26 cellular contexts compared by ENCODE assay signal in genomic region chr1:25482211-25482610, GRCh38. TPM values are rescaled to one million over a fixed set of nuclear protein-coding genes. Genes with fewer than 3 reads are reported as not detected.
DNase-seq lines count a peak whose midpoint lies in the region; TF ChIP-seq lines count a peak whose summit lies in the region.
"Had no signal": no experiment of that assay in that cellular context is flagged by ENCODE, and none has a peak within 500 bp of the region (broad histone marks: within the 10 kb centered on the region; RNA-seq: fewer than 3 reads in every experiment).

No MANE protein-coding gene starts in this region.

- WGBS in H9 (ENCODE audit: extremely low coverage, insufficient read length, low lambda C conversion rate): no CpG with 5 or more reads among the region's 1 CpG
- WGBS in esophagus, 2 donors: 58 to 70% methylated on average over 1 of the region's 1 CpG
- 91 to 100% methylated on average over 1 of the region's 1 CpG for WGBS in endodermal cell (ENCODE audit: insufficient coverage in 1 of 2, insufficient read length in 1 of 2), 2 experiments

- H3K56ac ChIP-seq in H9 (ENCODE audit: insufficient read length, low read depth, low read length): no peak overlapping the region

- H3K4me1 Mint-ChIP-seq in H9 (peaks cover 22 to 30% of the 10 kb centered on the region in 2 experiments), nephron progenitor cell (no peaks in the 10 kb centered on the region), endodermal cell (peaks cover 21% of the 10 kb centered on the region)

- H3K27ac ChIP-seq in H9 (ENCODE audit: insufficient read length, low read depth, low read length) (no peak overlapping the region), esophagus (ENCODE audit: low read depth in 2 of 2, low read length in 1 of 2) (peak overlapping the region; percentile 32 to 61), endodermal cell (ENCODE audit: low read depth, low read length) (no peak overlapping the region)
- H3K27ac ChIP-seq: epithelial cell of prostate, foreskin keratinocyte, PC-9, right lobe of liver, upper lobe of left lung had no signal

- H3K14ac ChIP-seq in H9 (ENCODE audit: insufficient read depth, low read length): no peak overlapping the region

- H3K36me3 Mint-ChIP-seq in H9 (ENCODE audit: insufficient read depth in 1 of 3, low read depth in 3 of 3) (peaks cover 0 to 12% (median 0%) of the 10 kb centered on the region in 3 experiments; a peak in 2 of 7 replicates), nephron progenitor cell (ENCODE audit: low read depth) (peaks cover 17% of the 10 kb centered on the region), endodermal cell (ENCODE audit: low read depth) (peaks cover 17% of the 10 kb centered on the region)

- no peak overlapping the region for H2BK15ac ChIP-seq in H9 (ENCODE audit: low read depth, low read length)

- no peaks in the 10 kb centered on the region for H3K79me1 ChIP-seq in H9 (ENCODE audit: insufficient read depth, low read depth, low read length, poor library complexity, severe bottlenecking)

- in situ Hi-C loops in ACHN (cut with HindIII; ENCODE audit: low pct_ligation_motif_present, low pct_unique_long_range_greater_than_20kb, low sequenced_read_pairs): no loop called here

- no peak overlapping the region for H2BK120ac ChIP-seq in H9 (ENCODE audit: low read depth, low read length, poor library complexity, severe bottlenecking)

- H2AFZ ChIP-seq in H9 (ENCODE audit: low read length): no peak overlapping the region
- H2AFZ ChIP-seq: PC-9 had no signal

- no peak overlapping the region for H3K18ac ChIP-seq in H9 (ENCODE audit: insufficient read length, low read depth, low read length)

- H3K36me3 ChIP-seq in esophagus (ENCODE audit: control insufficient read depth in 2 of 2, insufficient read depth in 2 of 2, low read length in 1 of 2) (peaks cover 7 to 8% of the 10 kb centered on the region in 2 donors), endodermal cell (ENCODE audit: control insufficient read depth, insufficient read depth, low read length) (peaks cover 20% of the 10 kb centered on the region)

- H3K27me3 Mint-ChIP-seq in H9 (ENCODE audit: low read depth) (no peaks in the 10 kb centered on the region), nephron progenitor cell (ENCODE audit: low read depth, poor library complexity) (no peaks in the 10 kb centered on the region), endodermal cell (ENCODE audit: insufficient read depth) (peaks cover 22% of the 10 kb centered on the region)
- H3K27me3 Mint-ChIP-seq: activated CD4-positive, alpha-beta T cell treated with anti-CD3 and anti-CD28 coated beads, Interleukin-2, amount 10 ng/mL, durations not matched to agents 24 days and 14 days; central memory CD8-positive, alpha-beta T cell had no signal

- no peaks in the 10 kb centered on the region for H4K20me1 ChIP-seq in H9 (ENCODE audit: control insufficient read depth, insufficient read depth, insufficient read length)

- no peak overlapping the region for H3T11ph ChIP-seq in H9 (ENCODE audit: low read length)

- DNase-seq in NCI-H2171 treated with DMSO at 0.1 percent for 48 hours (lab: John Stamatoyannopoulos, UW) (peak; percentile 61), NCI-H2171 (lab: John Stamatoyannopoulos, UW) (no peak), H9 (no peak), nephron progenitor cell (no peak), endodermal cell (no peak), SK-N-DZ (ENCODE audit: low spot score) (no peak), ACHN (no peak)
- DNase-seq: activated CD4-positive, alpha-beta T cell treated with anti-CD3 and anti-CD28 coated beads, Interleukin-2, amount 10 ng/mL, durations not matched to agents 24 days and 14 days; activated CD8-positive, alpha-beta memory T cell treated with anti-CD3 and anti-CD28 coated beads, Interleukin-2, amount 50 U/mL, for 4 hours; activated gamma-delta T cell; anterior cingulate cortex; DMS79 treated with DMSO at 0.1 percent for 48 hours; dorsolateral prefrontal cortex; foreskin keratinocyte; islet precursor cell; Kasumi-1; NCI-H1048; NCI-H1930; PC-9; right lobe of liver; T-helper 1 cell; upper lobe of left lung had no signal

- H3K4me3 Mint-ChIP-seq in H9: no peak overlapping the region
- no peak overlapping the region for H3K4me3 Mint-ChIP-seq in nephron progenitor cell
- no peak overlapping the region for H3K4me3 Mint-ChIP-seq in endodermal cell
- H3K4me3 Mint-ChIP-seq: activated CD4-positive, alpha-beta T cell treated with anti-CD3 and anti-CD28 coated beads, Interleukin-2, amount 10 ng/mL, durations not matched to agents 24 days and 14 days; central memory CD8-positive, alpha-beta T cell had no signal

- H3K9ac ChIP-seq in H9 (ENCODE audit: extremely low read depth, insufficient read length, low read length) (no peak overlapping the region), endodermal cell (ENCODE audit: extremely low read depth, low read length, poor library complexity, severe bottlenecking) (no peak overlapping the region)

- H3K27ac Mint-ChIP-seq in H9: peak overlapping the region in 1 of 3 experiments; percentile 0; a peak in 1 of 7 replicates
- peak overlapping the region; percentile 7 for H3K27ac Mint-ChIP-seq in nephron progenitor cell
- H3K27ac Mint-ChIP-seq in endodermal cell: no peak overlapping the region
- H3K27ac Mint-ChIP-seq: activated CD4-positive, alpha-beta T cell treated with anti-CD3 and anti-CD28 coated beads, Interleukin-2, amount 10 ng/mL, durations not matched to agents 24 days and 14 days had no signal

- H4K5ac ChIP-seq in H9 (ENCODE audit: insufficient read length, low read depth, low read length): no peak overlapping the region

- no peak overlapping the region for H3K4ac ChIP-seq in H9 (ENCODE audit: low read depth, low read length)

- TF ChIP-seq CTCF in H9 (conservative IDR thresholded peaks at IDR 0.05) (no peak), nephron progenitor cell (IDR thresholded peaks at IDR 0.05) (no peak), endodermal cell (conservative IDR thresholded peaks at IDR 0.05) (no peak)

- H3K9me3 ChIP-seq in H9 (ENCODE audit: control insufficient read depth, low read depth, low read length) (no peaks in the 10 kb centered on the region), esophagus (ENCODE audit: control insufficient read depth in 2 of 2, insufficient read depth in 1 of 2, low read depth in 1 of 2, low read length in 1 of 2) (no peaks in the 10 kb centered on the region), endodermal cell (ENCODE audit: control insufficient read depth, low read length) (no peaks in the 10 kb centered on the region)
- H3K9me3 ChIP-seq: right lobe of liver, upper lobe of left lung had no signal

- no peak overlapping the region for H4K91ac ChIP-seq in H9 (ENCODE audit: insufficient read length, low read depth, low read length)

- no peak overlapping the region for H2BK5ac ChIP-seq in H9 (ENCODE audit: insufficient read length, low read length)

- H3K27me3 ChIP-seq in H9 (ENCODE audit: insufficient read depth, low read length) (no peaks in the 10 kb centered on the region), esophagus (ENCODE audit: control insufficient read depth in 1 of 2, insufficient read depth in 2 of 2, low read length in 2 of 2) (no peaks in the 10 kb centered on the region), endodermal cell (ENCODE audit: control insufficient read depth, insufficient read depth, low read length, poor library complexity, severe bottlenecking) (peaks cover 55% of the 10 kb centered on the region)
- H3K27me3 ChIP-seq: dorsolateral prefrontal cortex, foreskin keratinocyte, right lobe of liver, upper lobe of left lung had no signal

- H3K4me2 ChIP-seq in H9 (ENCODE audit: insufficient read depth, insufficient read length, low read length): no peak overlapping the region
- H3K4me2 ChIP-seq: PC-9 had no signal

- H2BK12ac ChIP-seq in H9 (ENCODE audit: insufficient read length, low read depth, low read length): peak overlapping the region; percentile 65

- H3K23ac ChIP-seq in H9 (ENCODE audit: insufficient read length, low read depth, low read length): no peak overlapping the region

- H3K9me3 Mint-ChIP-seq in H9 (no peaks in the 10 kb centered on the region), nephron progenitor cell (no peaks in the 10 kb centered on the region), endodermal cell (no peaks in the 10 kb centered on the region)
- H3K9me3 Mint-ChIP-seq: activated CD4-positive, alpha-beta T cell treated with anti-CD3 and anti-CD28 coated beads, Interleukin-2, amount 10 ng/mL, durations not matched to agents 24 days and 14 days; central memory CD8-positive, alpha-beta T cell had no signal

- no peaks in the 10 kb centered on the region for H3K79me2 ChIP-seq in H9 (ENCODE audit: insufficient read depth, low read length)

- H3K4me3 ChIP-seq in esophagus (ENCODE audit: low read depth in 1 of 2, low read length in 2 of 2) (no peak overlapping the region), endodermal cell (ENCODE audit: low read length) (no peak overlapping the region)
- H3K4me3 ChIP-seq: dorsolateral prefrontal cortex, GM12878, PC-9, right lobe of liver, upper lobe of left lung had no signal

- no peaks in the 10 kb centered on the region for H3K23me2 ChIP-seq in H9 (ENCODE audit: insufficient read length, low read depth, low read length, poor library complexity, severe bottlenecking)

- H3K4me1 ChIP-seq in H9 (ENCODE audit: insufficient read depth, low read length): 0 out of 2 replicates have a peak, but pooled peaks cover 2% of the 10 kb centered on the region
- H3K4me1 ChIP-seq in esophagus (ENCODE audit: control insufficient read depth in 2 of 2, insufficient read depth in 2 of 2, low read length in 1 of 2): peaks cover 2 to 5% of the 10 kb centered on the region in 2 donors
- H3K4me1 ChIP-seq in endodermal cell (ENCODE audit: control insufficient read depth, insufficient read depth, low read length): peaks cover 7% of the 10 kb centered on the region

- H2AK5ac ChIP-seq in H9 (ENCODE audit: insufficient read length, low read length): no peak overlapping the region

- H4K8ac ChIP-seq in H9 (replicated peaks; ENCODE audit: insufficient read length, low read depth, low read length): no peak overlapping the region

- no peak overlapping the region for H2BK20ac ChIP-seq in H9 (ENCODE audit: low read depth, low read length, poor library complexity, severe bottlenecking)

RNA-seq across cellular contexts. Expression of gene MACO1, which starts 51.5 kb away (rescaled TPM):
- total RNA-seq in H9 (2021) (15.6 and 16.3 TPM in 2 replicates), endodermal cell (10 to 100 TPM; 13.1 to 14.1 TPM)
- polyA plus RNA-seq in esophagus: 10 to 100 TPM; 16.1 to 23.3 TPM
- 26.0 TPM for polyA plus RNA-seq in endodermal cell (2013, experiment 1 of 2)
- 23.1 TPM for polyA plus RNA-seq in endodermal cell (2013, experiment 2 of 2)
- polyA plus RNA-seq in SK-N-DZ (2014; cell fraction: cytosol; rRNA removed): 16.5 and 20.3 TPM in 2 replicates
- polyA plus RNA-seq in SK-N-DZ (2014; cell fraction: nucleus; rRNA removed): 13.2 and 13.5 TPM in 2 replicates

Comparison
In these comparisons a context has a peak if more than half of its experiments do, and no peak if none do; other contexts are left out.
1. H3K27ac ChIP-seq: peak in esophagus (2 of 2); none in H9 (single experiment) and endodermal cell (single experiment).